1 cellular context compared by ENCODE assay signal in genomic region chr6:125314019-125314581, GRCh38.
TF ChIP-seq lines count a peak whose summit lies in the region.

No MANE protein-coding gene starts in this region.

TF ChIP-seq in SK-N-SH, 30 proteins besides CTCF, POLR2A, EP300 and RAD21 (continued from another document):
- TF ChIP-seq SMC3 (IDR thresholded peaks at IDR 0.05; ENCODE audit: low read depth, low read length) (peak; percentile 68), FOXJ3 (CRISPR knock-in tag; IDR thresholded peaks at IDR 0.05) (no peak), MXI1 (IDR thresholded peaks at IDR 0.05; ENCODE audit: low read depth, low read length) (no peak), REST (IDR thresholded peaks at IDR 0.05; ENCODE audit: low read depth, low read length) (no peak), RFX5 (IDR thresholded peaks at IDR 0.05; ENCODE audit: low read length) (no peak), EZH2phosphoT487 (IDR thresholded peaks at IDR 0.05; ENCODE audit: borderline replicate concordance, low read depth) (no peak), NRF1 (IDR thresholded peaks at IDR 0.05; ENCODE audit: low read depth, low read length) (no peak), IRF3 (IDR thresholded peaks at IDR 0.05; ENCODE audit: low read depth, low read length) (no peak), TAF1 (IDR thresholded peaks at IDR 0.05; ENCODE audit: borderline replicate concordance, low read depth, low read length) (no peak), ELF1 (IDR thresholded peaks at IDR 0.05) (no peak), PBX3 (IDR thresholded peaks at IDR 0.05) (no peak), SIN3A (IDR thresholded peaks at IDR 0.05; ENCODE audit: borderline replicate concordance, low read depth, low read length) (no peak)
- TF ChIP-seq, protein P1, sequence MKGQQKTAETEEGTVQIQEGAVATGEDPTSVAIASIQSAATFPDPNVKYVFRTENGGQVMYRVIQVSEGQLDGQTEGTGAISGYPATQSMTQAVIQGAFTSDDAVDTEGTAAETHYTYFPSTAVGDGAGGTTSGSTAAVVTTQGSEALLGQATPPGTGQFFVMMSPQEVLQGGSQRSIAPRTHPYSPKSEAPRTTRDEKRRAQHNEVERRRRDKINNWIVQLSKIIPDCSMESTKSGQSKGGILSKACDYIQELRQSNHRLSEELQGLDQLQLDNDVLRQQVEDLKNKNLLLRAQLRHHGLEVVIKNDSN (IDR thresholded peaks at IDR 0.05; ENCODE audit: borderline replicate concordance, low read depth): no peak
